In genomic region chr15:52018693-52019393, GRCh38 we compare ENCODE assay signal across 8 cellular contexts. TPM values are rescaled to one million over a fixed set of nuclear protein-coding genes. Genes with fewer than 3 reads are reported as not detected.
DNase-seq lines count a peak whose midpoint lies in the region; ATAC-seq and TF ChIP-seq lines count a peak whose summit lies in the region.

MAPK6 (plus strand) TSS chr15:52019219; CDS start chr15:52046461, 27,242 bp downstream.

- DNase-seq in NCI-H1694 (lab: John Stamatoyannopoulos, UW): peak; percentile 66
- peak; percentile 35 to 94 (median 86) for DNase-seq in anterior cingulate cortex (lab: John Stamatoyannopoulos, UW)
- DNase-seq in right cardiac atrium: peak; percentile 94 to 98 (median 98)
- peak; percentile 95 to 97 for DNase-seq in vagina (ENCODE audit: extremely low spot score in 2 of 2)

- no peak for TF ChIP-seq CTCF in vagina (IDR thresholded peaks at IDR 0.05)

- peak within 1 kb of the TSS; percentile 93 for H3K9ac ChIP-seq in rectal smooth muscle tissue (ENCODE audit: low read length)

- H3K9me3 ChIP-seq in right cardiac atrium (ENCODE audit: control insufficient read depth, low read length) (no peaks in the 10 kb centered on the region), vagina (no peaks in the 10 kb centered on the region)

- intact Hi-C loops in T-helper 2 cell treated with Interferon-gamma antibody and Interleukin-4, amounts not matched to agents 100 ng/mL and 5 ng/mL, for 36 hours (cut with micrococcal nuclease): loop anchor here (1.0 to 5.0 kb wide), 3 partner anchors 37 to 548 kb away; partner anchors contain the start of gene ARPP19
- intact Hi-C loops in right cardiac atrium (cut with DNase I) (no loop called here), vagina (cut with DNase I) (no loop called here)

- no peaks in the 10 kb centered on the region for H3K36me3 ChIP-seq in rectal smooth muscle tissue (ENCODE audit: control insufficient read depth, insufficient read depth, low read length)
- no peaks in the 10 kb centered on the region for H3K36me3 ChIP-seq in vagina

- H3K27ac ChIP-seq in right cardiac atrium (ENCODE audit: low read length): peak within 1 kb of the TSS; percentile 97
- peak within 1 kb of the TSS; percentile 93 for H3K27ac ChIP-seq in rectal smooth muscle tissue (ENCODE audit: low read depth, low read length)
- peak within 1 kb of the TSS; percentile 90 for H3K27ac ChIP-seq in vagina

- 4% methylated on average over 59 of the region's 59 CpGs for WGBS in right cardiac atrium

- ATAC-seq in GM18498 (IDR thresholded peaks at IDR 0.05; ENCODE audit: unreplicated experiment) (peak; percentile 81), HG02852 (IDR thresholded peaks at IDR 0.05; ENCODE audit: unreplicated experiment) (peak; percentile 68), right cardiac atrium (peak; percentile 95 to 96)

- H3K4me1 ChIP-seq in right cardiac atrium (ENCODE audit: control insufficient read depth, insufficient read depth, low read length) (peaks cover 3% of the 10 kb centered on the region), rectal smooth muscle tissue (ENCODE audit: control insufficient read depth, insufficient read depth, low read length) (peaks cover 18% of the 10 kb centered on the region), vagina (peaks cover 43% of the 10 kb centered on the region)

- peak; percentile 94 to 95 for TF ChIP-seq POLR2A in vagina (IDR thresholded peaks at IDR 0.05)

- H3K4me3 ChIP-seq in right cardiac atrium (ENCODE audit: low read length): peak within 1 kb of the TSS; percentile 81
- H3K4me3 ChIP-seq in rectal smooth muscle tissue (ENCODE audit: low read length): peak within 1 kb of the TSS; percentile 90
- peak within 1 kb of the TSS; percentile 50 to 64 for H3K4me3 ChIP-seq in vagina

- H3K27me3 ChIP-seq in right cardiac atrium (ENCODE audit: control insufficient read depth, insufficient read depth) (no peaks in the 10 kb centered on the region), rectal smooth muscle tissue (ENCODE audit: control insufficient read depth, insufficient read depth, low read length) (no peaks in the 10 kb centered on the region), vagina (no peaks in the 10 kb centered on the region)

RNA-seq across cellular contexts. Expression of gene MAPK6, which starts in this region (rescaled TPM):
- 38.0 and 38.6 TPM in 2 replicates for total RNA-seq in T-helper 2 cell treated with Interferon-gamma antibody and Interleukin-4, amounts not matched to agents 100 ng/mL and 5 ng/mL, for 36 hours
- total RNA-seq in right cardiac atrium: 10 to 100 TPM; 18.4 to 22.3 (median 19.6) TPM
- polyA plus RNA-seq in right cardiac atrium: 6.1 TPM
- 41.0 TPM for total RNA-seq in vagina

Comparison
In these comparisons a context has a peak if more than half of its experiments do, and no peak if none do; other contexts are left out.
1. Peak in every context shown above with its lines: DNase-seq, ATAC-seq, H3K4me3 ChIP-seq and H3K27ac ChIP-seq.